In genomic region chr1:59061876-59062275, GRCh38 we compare ENCODE assay signal across 10 cellular contexts.
A peak's percentile ranks its signal among the peaks of the same experiment; 100 is the strongest.
DNase-seq lines count a peak whose midpoint lies in the region; ATAC-seq, FAIRE-seq and TF ChIP-seq lines count a peak whose summit lies in the region.
"Had no signal": no experiment of that assay in that cellular context is flagged by ENCODE, and none has a peak within 500 bp of the region (broad histone marks: within the 10 kb centered on the region; RNA-seq: fewer than 3 reads in every experiment).

No MANE protein-coding gene starts in this region.

- no peaks in the 10 kb centered on the region for H4K20me1 ChIP-seq in GM12878 (ENCODE audit: control insufficient read depth, insufficient read depth)

- H3K4me2 ChIP-seq in GM12878 (ENCODE audit: control insufficient read depth, insufficient read depth), result no peak overlapping the region

- H3K79me2 ChIP-seq in GM12878 (ENCODE audit: control insufficient read depth, insufficient read depth, low read length), result no peaks in the 10 kb centered on the region

- H3K4me3 ChIP-seq in HEK293 (ENCODE audit: low read depth, low read length) (no peak overlapping the region), GM12878 (no peak overlapping the region), kidney (ENCODE audit: low read length in 2 of 2) (peak overlapping the region; percentile 11 to 38)

- WGBS in GM12878 (ENCODE audit: insufficient coverage, insufficient replicate concordance, low lambda C conversion rate, missing lambda C conversion rate), result 95% methylated on average over 2 of the region's 2 CpGs

- CTCF ChIA-PET in HEK293 (lab: Yijun Ruan, JAX), result interaction anchor here (0.6 to 2.0 kb wide), 2 partner anchors 10 to 360 kb away, joined by 4 to 6 read pairs; no protein-coding TSS in a partner anchor
- CTCF ChIA-PET in GM12878 (lab: Yijun Ruan, JAX), result interaction anchor here (0.6 to 1.6 kb wide), 4 partner anchors 23 to 637 kb away, joined by 3 read pairs; no protein-coding TSS in a partner anchor

- TF ChIP-seq POLR2A in GM12878 (IDR thresholded peaks at IDR 0.05; ENCODE audit: low read depth, low read length), result no peak

- H3K27ac ChIP-seq in HEK293 (ENCODE audit: extremely low read depth, low read depth, low read length) (no peak overlapping the region; the same call in 1 of the 2 replicates), GM12878 (ENCODE audit: control insufficient read depth, insufficient read depth) (no peak overlapping the region), kidney (ENCODE audit: low read depth in 2 of 2, low read length in 2 of 2) (peak overlapping the region in 1 of 2 donors; percentile 45)

- no peaks in the 10 kb centered on the region for H3K27me3 ChIP-seq in GM12878 (replicated peaks in 1 of 2; ENCODE audit: control insufficient read depth in 2 of 2, insufficient read depth in 2 of 2, low read length in 1 of 2)

- no peak for DNase-seq in GM12878 (ENCODE audit: low read depth, low spot score)
- no peak for DNase-seq in kidney
- peak; percentile 96 for DNase-seq in stromal cell of bone marrow (ENCODE audit: low read depth)
- DNase-seq in GM13977 (ENCODE audit: low spot score), result no peak
- no peak for DNase-seq in COLO829 (ENCODE audit: low spot score)
- DNase-seq: activated CD4-positive, alpha-beta T cell treated with anti-CD3 and anti-CD28 coated beads, Interleukin-2, amount 10 ng/mL, durations not matched to agents 7 days and 5 days; naive B cell had no signal

- no peak for TF ChIP-seq RAD21 in GM12878 (IDR thresholded peaks at IDR 0.05; ENCODE audit: insufficient read depth, low read depth, low read length)

- intact Hi-C loops in GM12878 (cut with micrococcal nuclease; ENCODE audit: unreplicated experiment) (no loop called here), kidney (cut with DNase I) (no loop called here)

- no peak for FAIRE-seq in GM12878 (lab: Jason Lieb, UNC)
- FAIRE-seq in kidney (lab: Jason Lieb, UNC), result no peak

- H3K36me3 ChIP-seq in HEK293 (ENCODE audit: control insufficient read depth in 2 of 2, insufficient read depth in 1 of 2, low read length in 2 of 2) (no peaks in the 10 kb centered on the region), GM12878 (ENCODE audit: control insufficient read depth in 2 of 2, insufficient read depth in 2 of 2, low read length in 1 of 2) (no peaks in the 10 kb centered on the region), kidney (ENCODE audit: control insufficient read depth in 1 of 2, insufficient read depth in 2 of 2, low read length in 2 of 2) (no peaks in the 10 kb centered on the region)

- no peak for TF ChIP-seq EP300 in GM12878 (IDR thresholded peaks at IDR 0.05; ENCODE audit: borderline replicate concordance in 1 of 2, control insufficient read depth in 1 of 2, low read depth in 2 of 2, low read length in 2 of 2)

- in situ Hi-C loops in GM12878 (cut with MboI), result no loop called here
- in situ Hi-C loops in GM13977 (cut with MboI; ENCODE audit: low pct_unique_long_range_greater_than_20kb, low sequenced_read_pairs, unreplicated experiment), result no loop called here

- RAD21 ChIA-PET in GM12878 (lab: Charles Lee; ENCODE audit: unreplicated experiment), result interaction anchor here (1.7 kb wide), 1 partner anchor 9 kb away, joined by 5 read pairs; no protein-coding TSS in a partner anchor

- H3K4me1 ChIP-seq in HEK293 (ENCODE audit: control insufficient read depth, insufficient read depth, low read length) (peaks cover 8% of the 10 kb centered on the region; the same call in 1 of the 2 replicates), GM12878 (ENCODE audit: control insufficient read depth, insufficient read depth, low read length) (no peaks in the 10 kb centered on the region), kidney (ENCODE audit: control insufficient read depth in 1 of 2, insufficient read depth in 1 of 2, low read depth in 1 of 2, low read length in 2 of 2) (peaks cover 0 to 5% of the 10 kb centered on the region in 2 donors)

- BruUV-seq in GM12878 (replicated peaks; lab: Mats Ljungman, UMichigan), result no TSS peak

- POLR2A ChIA-PET in HEK293 (lab: Yijun Ruan, JAX) (interaction anchor here (1.0 kb wide), 2 partner anchors 153 to 278 kb away, joined by 3 to 6 read pairs; partner anchors contain the start of gene JUN), GM12878 (lab: Charles Lee) (interaction anchor here (1.5 to 1.8 kb wide), 2 partner anchors 9 to 49 kb away, joined by 3 to 5 read pairs; no protein-coding TSS in a partner anchor)

- no peak overlapping the region; the same call in 1 of the 2 replicates for H2AFZ ChIP-seq in GM12878 (ENCODE audit: control insufficient read depth, low read depth, low read length)

- TF ChIP-seq CTCF in HEK293 (tag by site-specific recombination; IDR thresholded peaks at IDR 0.05) (no peak), GM12878 (IDR thresholded peaks at IDR 0.05 in 2 of 3, conservative IDR thresholded peaks at IDR 0.05 in 1 of 3; ENCODE audit: control insufficient read depth in 2 of 3, extremely low read depth in 1 of 3, insufficient read depth in 1 of 3, low read depth in 3 of 3, low read length in 3 of 3) (no peak), kidney (IDR thresholded peaks at IDR 0.05; ENCODE audit: borderline replicate concordance, extremely low read depth, insufficient read depth) (no peak), GM13977 (IDR thresholded peaks at IDR 0.05; ENCODE audit: extremely low read depth, insufficient read depth, missing control alignments) (no peak)

- no peaks in the 10 kb centered on the region for H3K9me3 ChIP-seq in HEK293 (ENCODE audit: control insufficient read depth, insufficient read depth, low read depth, low read length)
- no peaks in the 10 kb centered on the region for H3K9me3 ChIP-seq in GM12878 (replicated peaks; ENCODE audit: control insufficient read depth, insufficient read depth, low read length)
- H3K9me3 ChIP-seq in kidney (ENCODE audit: control insufficient read depth in 1 of 2, low read length in 2 of 2), result no peaks in the 10 kb centered on the region

- ATAC-seq in GM12878 (0 out of 3 replicates have a peak, but pooled peaks have one; percentile 23), GM19397 (IDR thresholded peaks at IDR 0.05; ENCODE audit: unreplicated experiment) (no peak), HG02678 (IDR thresholded peaks at IDR 0.05; ENCODE audit: unreplicated experiment) (no peak)

- H3K9ac ChIP-seq in GM12878 (ENCODE audit: control insufficient read depth, insufficient read depth, low read length), result no peak overlapping the region
- peak overlapping the region in 1 of 2 donors; percentile 57 for H3K9ac ChIP-seq in kidney (ENCODE audit: low read length in 2 of 2)

- SMC1A ChIA-PET in GM12878 (lab: Charles Lee; ENCODE audit: uncharacterized antibody, unreplicated experiment), result interaction anchor here (1.0 to 1.7 kb wide), 5 partner anchors 9 to 51 kb away, joined by 3 to 7 read pairs (median 4); no protein-coding TSS in a partner anchor

TF ChIP-seq in HEK293, 187 proteins besides CTCF, POLR2A, EP300 and RAD21 (continues in another document):
- TF ChIP-seq ZEB2 (tag by site-specific recombination; IDR thresholded peaks at IDR 0.05) (no peak), ZNF561 (tag by site-specific recombination; IDR thresholded peaks at IDR 0.05; ENCODE audit: borderline replicate concordance) (no peak), OVOL3 (tag by site-specific recombination; IDR thresholded peaks at IDR 0.05) (no peak), ZNF341 (tag by site-specific recombination; IDR thresholded peaks at IDR 0.05; ENCODE audit: low read depth) (no peak), TRIM28 (IDR thresholded peaks at IDR 0.05; ENCODE audit: borderline replicate concordance, low read length) (no peak)

TF ChIP-seq in GM12878, 131 proteins besides CTCF, POLR2A, EP300 and RAD21 (continues in another document):
- TF ChIP-seq DPF2 (IDR thresholded peaks at IDR 0.05), result no peak
- no peak for TF ChIP-seq EED (IDR thresholded peaks at IDR 0.05; ENCODE audit: low read depth)
- TF ChIP-seq, protein P1, sequence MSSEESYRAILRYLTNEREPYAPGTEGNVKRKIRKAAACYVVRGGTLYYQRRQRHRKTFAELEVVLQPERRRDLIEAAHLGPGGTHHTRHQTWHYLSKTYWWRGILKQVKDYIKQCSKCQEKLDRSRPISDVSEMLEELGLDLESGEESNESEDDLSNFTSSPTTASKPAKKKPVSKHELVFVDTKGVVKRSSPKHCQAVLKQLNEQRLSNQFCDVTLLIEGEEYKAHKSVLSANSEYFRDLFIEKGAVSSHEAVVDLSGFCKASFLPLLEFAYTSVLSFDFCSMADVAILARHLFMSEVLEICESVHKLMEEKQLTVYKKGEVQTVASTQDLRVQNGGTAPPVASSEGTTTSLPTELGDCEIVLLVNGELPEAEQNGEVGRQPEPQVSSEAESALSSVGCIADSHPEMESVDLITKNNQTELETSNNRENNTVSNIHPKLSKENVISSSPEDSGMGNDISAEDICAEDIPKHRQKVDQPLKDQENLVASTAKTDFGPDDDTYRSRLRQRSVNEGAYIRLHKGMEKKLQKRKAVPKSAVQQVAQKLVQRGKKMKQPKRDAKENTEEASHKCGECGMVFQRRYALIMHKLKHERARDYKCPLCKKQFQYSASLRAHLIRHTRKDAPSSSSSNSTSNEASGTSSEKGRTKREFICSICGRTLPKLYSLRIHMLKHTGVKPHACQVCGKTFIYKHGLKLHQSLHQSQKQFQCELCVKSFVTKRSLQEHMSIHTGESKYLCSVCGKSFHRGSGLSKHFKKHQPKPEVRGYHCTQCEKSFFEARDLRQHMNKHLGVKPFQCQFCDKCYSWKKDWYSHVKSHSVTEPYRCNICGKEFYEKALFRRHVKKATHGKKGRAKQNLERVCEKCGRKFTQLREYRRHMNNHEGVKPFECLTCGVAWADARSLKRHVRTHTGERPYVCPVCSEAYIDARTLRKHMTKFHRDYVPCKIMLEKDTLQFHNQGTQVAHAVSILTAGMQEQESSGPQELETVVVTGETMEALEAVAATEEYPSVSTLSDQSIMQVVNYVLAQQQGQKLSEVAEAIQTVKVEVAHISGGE (CRISPR knock-in tag; IDR thresholded peaks at IDR 0.05), result no peak
- TF ChIP-seq BCL3 (IDR thresholded peaks at IDR 0.05; ENCODE audit: borderline replicate concordance, insufficient read depth, low read depth, low read length, poor library complexity, severe bottlenecking), result no peak
- no peak for TF ChIP-seq ZNF207 (IDR thresholded peaks at IDR 0.05; ENCODE audit: borderline replicate concordance)
- no peak for TF ChIP-seq NBN (IDR thresholded peaks at IDR 0.05)
- TF ChIP-seq ATF7 (IDR thresholded peaks at IDR 0.05; ENCODE audit: low read depth), result no peak
- no peak for TF ChIP-seq IKZF1 (conservative IDR thresholded peaks at IDR 0.05)
- TF ChIP-seq ZBED1 (IDR thresholded peaks at IDR 0.05; ENCODE audit: borderline replicate concordance), result no peak

Comparison
In these comparisons a context has a peak if more than half of its experiments do, and no peak if none do; other contexts are left out.
1. H3K4me3 ChIP-seq: peak in kidney (2 of 2); none in HEK293 (single experiment) and GM12878 (single experiment).
2. Of the 9 proteins assayed by ChIP-seq in both HEK293 and GM12878: peak only in HEK293: ZNF24; only in GM12878: none; in both: none; in neither: 8.